8 cellular contexts compared by ENCODE assay signal in the genomic region with DNA sequence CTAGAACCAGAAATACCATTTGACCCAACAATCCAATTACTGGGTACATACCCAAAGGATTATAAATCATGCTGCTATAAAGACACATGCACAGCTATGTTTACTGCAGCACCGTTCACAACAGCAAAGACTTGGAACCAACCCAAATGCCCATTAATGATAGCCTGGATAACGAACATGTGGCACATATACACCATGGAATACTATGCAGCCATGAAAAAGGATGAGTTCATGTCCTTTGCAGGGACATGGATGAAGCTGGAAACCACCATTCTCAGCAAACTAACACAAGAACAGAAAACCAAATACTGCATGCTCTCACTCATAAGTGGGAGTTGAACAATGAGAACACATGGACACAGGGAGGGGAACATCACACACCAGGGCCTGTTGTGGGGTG. TPM values are rescaled to one million over a fixed set of nuclear protein-coding genes. Genes with fewer than 3 reads are reported as not detected.
A peak's percentile ranks its signal among the peaks of the same experiment; 100 is the strongest.
DNase-seq lines count a peak whose midpoint lies in the region; ATAC-seq, FAIRE-seq and TF ChIP-seq lines count a peak whose summit lies in the region.
"Not testable (repeated sequence)": the region's sequence is repeated elsewhere in the genome, so short reads cannot be mapped to it uniquely, and the experiment has no call there.
"Had no signal": no experiment of that assay in that cellular context is flagged by ENCODE, and none has a peak within 500 bp of the region (broad histone marks: within the 10 kb centered on the region; RNA-seq: fewer than 3 reads in every experiment).

No MANE protein-coding gene starts in this region.

- BruUV-seq in K562 (replicated peaks; lab: Mats Ljungman, UMichigan): not testable (repeated sequence)

- not testable (repeated sequence) for FAIRE-seq in K562 (lab: Jason Lieb, UNC)

- not testable (repeated sequence) for DNase-seq in CD8-positive, alpha-beta memory T cell; activated CD4-positive, alpha-beta T cell treated with anti-CD3 and anti-CD28 coated beads, Interleukin-2, amount 10 ng/mL, durations not matched to agents 24 days and 14 days; activated CD8-positive, alpha-beta T cell treated with anti-CD3 and anti-CD28 coated beads for 36 hours; activated naive CD4-positive, alpha-beta T cell treated with anti-CD3 and anti-CD28 coated beads, Interleukin-2, amount 10 ng/mL, durations not matched to agents 7 days and 5 days; K562 (ENCODE audit: extremely low read depth in 1 of 4, low spot score in 3 of 4); naive thymus-derived CD8-positive, alpha-beta T cell

- not testable (repeated sequence) for H3K4me2 ChIP-seq in K562 (ENCODE audit: insufficient read depth, low read length)

- peaks cover 12% of the 10 kb centered on the region for H3K4me1 ChIP-seq in CD8-positive, alpha-beta memory T cell (ENCODE audit: insufficient read depth, low read length)
- not testable (repeated sequence) for H3K4me1 ChIP-seq in K562 (replicated peaks in 1 of 2; ENCODE audit: control insufficient read depth in 2 of 2, insufficient read depth in 2 of 2, low read length in 2 of 2)

- not testable (repeated sequence) for TF ChIP-seq RAD21 in K562 (CRISPR knock-in tag; conservative IDR thresholded peaks at IDR 0.05 in 1 of 2, IDR thresholded peaks at IDR 0.05 in 1 of 2)

- POLR2A ChIA-PET in CD8-positive, alpha-beta memory T cell (lab: Charles Lee): interaction anchor here (0.7 kb wide), 3 partner anchors 14 to 22 kb away, joined by 3 to 4 read pairs (median 3); partner anchors contain the start of gene B2M
- POLR2A ChIA-PET in activated CD8-positive, alpha-beta T cell treated with anti-CD3 and anti-CD28 coated beads for 36 hours (lab: Charles Lee): interaction anchor here (1.1 to 39.8 kb wide), 3 partner anchors 11 to 32 kb away, joined by 4 to 1862 read pairs (median 8); partner anchors contain the start of genes B2M, PATL2, SPG11 and TRIM69
- POLR2A ChIA-PET in K562 (lab: Yijun Ruan, JAX): not testable (repeated sequence)
- POLR2A ChIA-PET in naive thymus-derived CD8-positive, alpha-beta T cell (lab: Charles Lee): interaction anchor here (1.5 to 21.9 kb wide), 4 partner anchors 9 to 24 kb away, joined by 5 to 707 read pairs (median 312); partner anchors contain the start of genes B2M, PATL2 and SPG11

- H3K9me3 Mint-ChIP-seq in CD8-positive, alpha-beta memory T cell: peaks cover 6 to 46% (median 44%) of the 10 kb centered on the region in 5 donors
- H3K9me3 Mint-ChIP-seq in activated CD4-positive, alpha-beta T cell treated with anti-CD3 and anti-CD28 coated beads, Interleukin-2, amount 10 ng/mL, durations not matched to agents 24 days and 14 days: peaks cover 35% of the 10 kb centered on the region
- H3K9me3 Mint-ChIP-seq in activated CD8-positive, alpha-beta T cell treated with anti-CD3 and anti-CD28 coated beads for 36 hours: peaks cover 27% of the 10 kb centered on the region
- H3K9me3 Mint-ChIP-seq in activated naive CD4-positive, alpha-beta T cell treated with anti-CD3 and anti-CD28 coated beads, Interleukin-2, amount 10 ng/mL, durations not matched to agents 7 days and 5 days: peaks cover 45% of the 10 kb centered on the region
- H3K9me3 Mint-ChIP-seq in naive thymus-derived CD8-positive, alpha-beta T cell: peaks cover 3 to 48% (median 27%) of the 10 kb centered on the region in 9 donors

- WGBS in K562 (ENCODE audit: insufficient coverage, low coverage, missing lambda C conversion rate): 3% methylated on average over 2 of the region's 2 CpGs

- not testable (repeated sequence) for H3K9ac ChIP-seq in K562 (ENCODE audit: insufficient read depth in 1 of 2, low read depth in 2 of 2, low read length in 2 of 2)

- H3K4me3 ChIP-seq in CD8-positive, alpha-beta memory T cell (ENCODE audit: low read length); K562: not testable (repeated sequence)

- H3K36me3 ChIP-seq in CD8-positive, alpha-beta memory T cell (ENCODE audit: insufficient read depth, low read length); K562 (ENCODE audit: control insufficient read depth, insufficient read depth, low read length): not testable (repeated sequence)

- H3K4me3 Mint-ChIP-seq in CD8-positive, alpha-beta memory T cell: peak overlapping the region in 3 of 7 donors; percentile 17 to 52 (median 44)
- peak overlapping the region; percentile 28 for H3K4me3 Mint-ChIP-seq in activated CD4-positive, alpha-beta T cell treated with anti-CD3 and anti-CD28 coated beads, Interleukin-2, amount 10 ng/mL, durations not matched to agents 24 days and 14 days
- not testable (repeated sequence) for H3K4me3 Mint-ChIP-seq in activated CD8-positive, alpha-beta T cell treated with anti-CD3 and anti-CD28 coated beads for 36 hours; activated naive CD4-positive, alpha-beta T cell treated with anti-CD3 and anti-CD28 coated beads, Interleukin-2, amount 10 ng/mL, durations not matched to agents 7 days and 5 days
- peak overlapping the region in 5 of 10 donors; percentile 5 to 40 (median 24) for H3K4me3 Mint-ChIP-seq in naive thymus-derived CD8-positive, alpha-beta T cell

- not testable (repeated sequence) for H3K9me3 ChIP-seq in CD8-positive, alpha-beta memory T cell (ENCODE audit: low read length); K562 (replicated peaks; ENCODE audit: control insufficient read depth, insufficient read depth, low read depth, low read length)

- TF ChIP-seq POLR2A in K562 (conservative IDR thresholded peaks at IDR 0.05): not testable (repeated sequence)

- not testable (repeated sequence) for TF ChIP-seq CTCF in activated CD8-positive, alpha-beta T cell treated with anti-CD3 and anti-CD28 coated beads for 36 hours (IDR thresholded peaks at IDR 0.05); K562 (IDR thresholded peaks at IDR 0.05 in 2 of 3, conservative IDR thresholded peaks at IDR 0.05 in 1 of 3; ENCODE audit: insufficient read depth in 2 of 3, low read depth in 1 of 3, low read length in 3 of 3)

- H3K4me1 Mint-ChIP-seq in CD8-positive, alpha-beta memory T cell: peaks cover 47 to 77% (median 61%) of the 10 kb centered on the region in 3 donors
- peaks cover 30% of the 10 kb centered on the region for H3K4me1 Mint-ChIP-seq in activated CD4-positive, alpha-beta T cell treated with anti-CD3 and anti-CD28 coated beads, Interleukin-2, amount 10 ng/mL, durations not matched to agents 24 days and 14 days
- peaks cover 44% of the 10 kb centered on the region for H3K4me1 Mint-ChIP-seq in activated CD8-positive, alpha-beta T cell treated with anti-CD3 and anti-CD28 coated beads for 36 hours (ENCODE audit: low read depth)
- peaks cover 56% of the 10 kb centered on the region for H3K4me1 Mint-ChIP-seq in activated naive CD4-positive, alpha-beta T cell treated with anti-CD3 and anti-CD28 coated beads, Interleukin-2, amount 10 ng/mL, durations not matched to agents 7 days and 5 days
- peaks cover 18 to 69% (median 59%) of the 10 kb centered on the region in 4 donors for H3K4me1 Mint-ChIP-seq in naive thymus-derived CD8-positive, alpha-beta T cell

- H2AFZ ChIP-seq in K562 (ENCODE audit: low read depth, low read length): not testable (repeated sequence)

- CTCF ChIA-PET in CD8-positive, alpha-beta memory T cell (lab: Charles Lee): interaction anchor here (1.8 to 5.4 kb wide), 4 partner anchors 12 to 25 kb away, joined by 7 to 26 read pairs (median 8); partner anchors contain the start of genes B2M and PATL2
- CTCF ChIA-PET in activated CD8-positive, alpha-beta T cell treated with anti-CD3 and anti-CD28 coated beads for 36 hours (lab: Charles Lee): interaction anchor here (0.8 kb wide), 1 partner anchor 22 kb away, joined by 3 read pairs; the partner anchor contains the start of genes B2M and PATL2
- CTCF ChIA-PET in activated naive CD4-positive, alpha-beta T cell treated with anti-CD3 and anti-CD28 coated beads, Interleukin-2, amount 10 ng/mL, durations not matched to agents 7 days and 5 days (lab: Charles Lee): interaction anchor here (1.6 to 1.9 kb wide), 2 partner anchors 9 to 17 kb away, joined by 3 to 4 read pairs; no protein-coding TSS in a partner anchor
- CTCF ChIA-PET in K562 (lab: Yijun Ruan, JAX; ENCODE audit: low intra/inter-chr PET ratio): not testable (repeated sequence)

- H3K27me3 ChIP-seq in CD8-positive, alpha-beta memory T cell (ENCODE audit: insufficient read depth, low read length, poor library complexity, severe bottlenecking); K562 (ENCODE audit: control insufficient read depth in 2 of 2, insufficient read depth in 2 of 2, low read length in 2 of 2): not testable (repeated sequence)

- H3K36me3 Mint-ChIP-seq in CD8-positive, alpha-beta memory T cell: peaks cover 13 to 39% (median 32%) of the 10 kb centered on the region in 3 donors
- peaks cover 33% of the 10 kb centered on the region for H3K36me3 Mint-ChIP-seq in activated CD4-positive, alpha-beta T cell treated with anti-CD3 and anti-CD28 coated beads, Interleukin-2, amount 10 ng/mL, durations not matched to agents 24 days and 14 days (ENCODE audit: low read depth)
- peaks cover 20% of the 10 kb centered on the region for H3K36me3 Mint-ChIP-seq in activated CD8-positive, alpha-beta T cell treated with anti-CD3 and anti-CD28 coated beads for 36 hours (ENCODE audit: low read depth)
- H3K36me3 Mint-ChIP-seq in activated naive CD4-positive, alpha-beta T cell treated with anti-CD3 and anti-CD28 coated beads, Interleukin-2, amount 10 ng/mL, durations not matched to agents 7 days and 5 days: peaks cover 46% of the 10 kb centered on the region
- peaks cover 5 to 43% (median 25%) of the 10 kb centered on the region in 3 donors for H3K36me3 Mint-ChIP-seq in naive thymus-derived CD8-positive, alpha-beta T cell

- ATAC-seq in activated CD8-positive, alpha-beta T cell treated with anti-CD3 and anti-CD28 coated beads for 36 hours; K562; naive thymus-derived CD8-positive, alpha-beta T cell: not testable (repeated sequence)

- TF ChIP-seq EP300 in K562 (IDR thresholded peaks at IDR 0.05; ENCODE audit: low read length): not testable (repeated sequence)

- peak overlapping the region in 6 of 8 donors; percentile 9 to 84 (median 46) for H3K27ac Mint-ChIP-seq in CD8-positive, alpha-beta memory T cell
- H3K27ac Mint-ChIP-seq in activated CD4-positive, alpha-beta T cell treated with anti-CD3 and anti-CD28 coated beads, Interleukin-2, amount 10 ng/mL, durations not matched to agents 24 days and 14 days: peak overlapping the region; percentile 15
- peak overlapping the region; percentile 27 for H3K27ac Mint-ChIP-seq in activated CD8-positive, alpha-beta T cell treated with anti-CD3 and anti-CD28 coated beads for 36 hours
- peak overlapping the region; percentile 24 for H3K27ac Mint-ChIP-seq in activated naive CD4-positive, alpha-beta T cell treated with anti-CD3 and anti-CD28 coated beads, Interleukin-2, amount 10 ng/mL, durations not matched to agents 7 days and 5 days
- peak overlapping the region in 7 of 10 donors; percentile 2 to 99 (median 66) for H3K27ac Mint-ChIP-seq in naive thymus-derived CD8-positive, alpha-beta T cell

- not testable (repeated sequence) for H4K20me1 ChIP-seq in K562 (replicated peaks; ENCODE audit: control insufficient read depth, insufficient read depth, low read length)

- H3K79me2 ChIP-seq in K562 (ENCODE audit: control insufficient read depth, insufficient read depth, low read length): not testable (repeated sequence)

- not testable (repeated sequence) for H3K27me3 Mint-ChIP-seq in CD8-positive, alpha-beta memory T cell; activated CD4-positive, alpha-beta T cell treated with anti-CD3 and anti-CD28 coated beads, Interleukin-2, amount 10 ng/mL, durations not matched to agents 24 days and 14 days; activated CD8-positive, alpha-beta T cell treated with anti-CD3 and anti-CD28 coated beads for 36 hours; activated naive CD4-positive, alpha-beta T cell treated with anti-CD3 and anti-CD28 coated beads, Interleukin-2, amount 10 ng/mL, durations not matched to agents 7 days and 5 days; naive thymus-derived CD8-positive, alpha-beta T cell

- in situ Hi-C loops in K562 (cut with MboI): not testable (repeated sequence)

- not testable (repeated sequence) for H3K27ac ChIP-seq in CD8-positive, alpha-beta memory T cell (ENCODE audit: low read depth, low read length); K562 (ENCODE audit: extremely low read depth, low read depth, low read length)

- H3K9me1 ChIP-seq in K562 (ENCODE audit: control insufficient read depth, insufficient read depth, low read length): not testable (repeated sequence)

- intact Hi-C loops in activated CD4-positive, alpha-beta T cell treated with anti-CD3 and anti-CD28 coated beads, Interleukin-2, amount 10 ng/mL, durations not matched to agents 24 days and 14 days (cut with micrococcal nuclease); activated CD8-positive, alpha-beta T cell treated with anti-CD3 and anti-CD28 coated beads for 36 hours (cut with micrococcal nuclease); K562 (cut with micrococcal nuclease): not testable (repeated sequence)

RNA-seq across cellular contexts. Expression of gene PATL2, which starts 21.8 kb away (rescaled TPM):
- 1 to 10 TPM; 7.7 to 9.1 TPM for total RNA-seq in CD8-positive, alpha-beta memory T cell
- polyA plus RNA-seq in CD8-positive, alpha-beta memory T cell: 19.8 TPM
- total RNA-seq in activated CD4-positive, alpha-beta T cell treated with anti-CD3 and anti-CD28 coated beads, Interleukin-2, amount 10 ng/mL, durations not matched to agents 24 days and 14 days: 10.9 and 13.5 TPM in 2 replicates
- total RNA-seq in activated CD8-positive, alpha-beta T cell treated with anti-CD3 and anti-CD28 coated beads for 36 hours: 10 to 100 TPM; 16.1 to 17.8 TPM
- total RNA-seq in K562 (2011; cell fraction: chromatin; rRNA removed; ENCODE audit: low replicate concordance): 4.1 and 4.5 TPM in 2 replicates
- total RNA-seq in K562 (2011; cell fraction: nucleolus; rRNA removed): 2.2 and 2.5 TPM in 2 replicates
- total RNA-seq in K562 (2011; cell fraction: nucleoplasm; rRNA removed): 2.1 and 3.6 TPM in 2 replicates
- total RNA-seq in K562 (2014; rRNA removed): 0.20 and 1.1 TPM in 2 replicates
- total RNA-seq in K562 (2014; rRNA removed; fragmentation: Illumina TruSeq; extraction: Trizol): 0.41 and 0.69 TPM in 2 replicates
- 0.98 and 1.2 TPM in 2 replicates for total RNA-seq in K562 (2015; rRNA removed; fragmentation: Illumina TruSeq; extraction: Trizol)
- total RNA-seq in K562 (2021): 0.60 and 0.86 TPM in 2 replicates
- polyA plus RNA-seq in K562 (2011; rRNA removed): 0.68 and 1.7 TPM in 2 replicates
- polyA plus RNA-seq in K562 (2011; cell fraction: cytosol; rRNA removed): 0.30 and 1.1 TPM in 2 replicates
- 7.3 and 7.5 TPM in 2 replicates for polyA plus RNA-seq in K562 (2011; cell fraction: nucleus; rRNA removed)
- 0.92 and 3.6 TPM in 2 replicates for polyA plus RNA-seq in K562 (2012)
- polyA plus RNA-seq in K562 (2014; fragmentation: Illumina TruSeq; extraction: Trizol): 0.91 and 1.2 TPM in 2 replicates
- under 1 TPM; 0.77 to 0.89 TPM for polyA plus RNA-seq in K562 (2014; fragmentation: Nextera tagmentation; extraction: Ambion mirVana)
- 0.42 and 0.55 TPM in 2 replicates for polyA plus RNA-seq in K562 (2014; rRNA removed)
- 0.14 and 1.5 TPM in 2 replicates for polyA minus RNA-seq in K562 (2011; rRNA and poly(A)+ RNA removed)
- not detected in 2 replicates for polyA minus RNA-seq in K562 (2011; cell fraction: cytosol; rRNA and poly(A)+ RNA removed)
- polyA minus RNA-seq in K562 (2011; cell fraction: nucleus; rRNA and poly(A)+ RNA removed): 1.1 and 2.1 TPM in 2 replicates
- 10 to 100 TPM; 69.4 to 69.9 TPM for total RNA-seq in naive thymus-derived CD8-positive, alpha-beta T cell
- 10 to 100 TPM in 2 of 3 donors, 1 to 10 TPM in 1; 7.2 to 21.8 (median 12.4) TPM for polyA plus RNA-seq in naive thymus-derived CD8-positive, alpha-beta T cell
- total RNA-seq: G401, IMR-90 had no signal

RNA-seq across cellular contexts. Expression of gene B2M, which starts 22.0 kb away (rescaled TPM):
- total RNA-seq in CD8-positive, alpha-beta memory T cell: 1,000 to 10,000 TPM; 4,597 to 4,837 TPM
- polyA plus RNA-seq in CD8-positive, alpha-beta memory T cell: 38,920 TPM
- 4,380 and 4,481 TPM in 2 replicates for total RNA-seq in activated CD4-positive, alpha-beta T cell treated with anti-CD3 and anti-CD28 coated beads, Interleukin-2, amount 10 ng/mL, durations not matched to agents 24 days and 14 days
- total RNA-seq in activated CD8-positive, alpha-beta T cell treated with anti-CD3 and anti-CD28 coated beads for 36 hours: 1,000 to 10,000 TPM; 4,476 to 4,587 TPM
- 410 and 624 TPM in 2 replicates for total RNA-seq in K562 (2011; cell fraction: chromatin; rRNA removed; ENCODE audit: low replicate concordance)
- total RNA-seq in K562 (2011; cell fraction: nucleolus; rRNA removed): 454 and 493 TPM in 2 replicates
- 734 and 781 TPM in 2 replicates for total RNA-seq in K562 (2011; cell fraction: nucleoplasm; rRNA removed)
- total RNA-seq in K562 (2014; rRNA removed): 508 and 518 TPM in 2 replicates
- total RNA-seq in K562 (2014; rRNA removed; fragmentation: Illumina TruSeq; extraction: Trizol): 872 and 963 TPM in 2 replicates
- total RNA-seq in K562 (2015; rRNA removed; fragmentation: Illumina TruSeq; extraction: Trizol): 938 and 983 TPM in 2 replicates
- 460 and 518 TPM in 2 replicates for total RNA-seq in K562 (2021)
- 1,201 and 1,654 TPM in 2 replicates for polyA plus RNA-seq in K562 (2011; rRNA removed)
- 1,148 and 3,009 TPM in 2 replicates for polyA plus RNA-seq in K562 (2011; cell fraction: cytosol; rRNA removed)
- 172 and 337 TPM in 2 replicates for polyA plus RNA-seq in K562 (2011; cell fraction: nucleus; rRNA removed)
- 946 and 1,158 TPM in 2 replicates for polyA plus RNA-seq in K562 (2012)
- polyA plus RNA-seq in K562 (2014; fragmentation: Illumina TruSeq; extraction: Trizol): 1,667 and 1,763 TPM in 2 replicates
- 1,000 to 10,000 TPM; 2,823 to 3,138 TPM for polyA plus RNA-seq in K562 (2014; fragmentation: Nextera tagmentation; extraction: Ambion mirVana)
- 981 and 1,032 TPM in 2 replicates for polyA plus RNA-seq in K562 (2014; rRNA removed)
- polyA minus RNA-seq in K562 (2011; rRNA and poly(A)+ RNA removed): 659 and 661 TPM in 2 replicates
- 257 and 286 TPM in 2 replicates for polyA minus RNA-seq in K562 (2011; cell fraction: cytosol; rRNA and poly(A)+ RNA removed)
- 69.7 and 112 TPM in 2 replicates for polyA minus RNA-seq in K562 (2011; cell fraction: nucleus; rRNA and poly(A)+ RNA removed)
- 1,000 to 10,000 TPM; 6,403 to 7,046 TPM for total RNA-seq in naive thymus-derived CD8-positive, alpha-beta T cell
- over 10,000 TPM; 25,152 to 39,550 (median 31,716) TPM for polyA plus RNA-seq in naive thymus-derived CD8-positive, alpha-beta T cell

RNA-seq across cellular contexts. Expression of gene SPG11, which starts 25.9 kb away (rescaled TPM):
- total RNA-seq in CD8-positive, alpha-beta memory T cell: 10 to 100 TPM; 60.8 to 62.1 TPM
- polyA plus RNA-seq in CD8-positive, alpha-beta memory T cell: 32.0 TPM
- total RNA-seq in activated CD4-positive, alpha-beta T cell treated with anti-CD3 and anti-CD28 coated beads, Interleukin-2, amount 10 ng/mL, durations not matched to agents 24 days and 14 days: 67.2 and 68.0 TPM in 2 replicates
- total RNA-seq in activated CD8-positive, alpha-beta T cell treated with anti-CD3 and anti-CD28 coated beads for 36 hours: 10 to 100 TPM; 68.6 to 71.5 TPM
- 195 and 371 TPM in 2 replicates for total RNA-seq in K562 (2011; cell fraction: chromatin; rRNA removed; ENCODE audit: low replicate concordance)
- 116 and 148 TPM in 2 replicates for total RNA-seq in K562 (2011; cell fraction: nucleolus; rRNA removed)
- 167 and 188 TPM in 2 replicates for total RNA-seq in K562 (2011; cell fraction: nucleoplasm; rRNA removed)
- total RNA-seq in K562 (2014; rRNA removed) (31.3 and 47.4 TPM in 2 replicates), K562 (2014; rRNA removed; fragmentation: Illumina TruSeq; extraction: Trizol) (57.9 and 64.1 TPM in 2 replicates), K562 (2015; rRNA removed; fragmentation: Illumina TruSeq; extraction: Trizol) (49.6 and 55.1 TPM in 2 replicates), K562 (2021) (50.9 and 51.2 TPM in 2 replicates)
- polyA plus RNA-seq in K562 (2011; rRNA removed) (71.2 and 96.5 TPM in 2 replicates), K562 (2014; fragmentation: Illumina TruSeq; extraction: Trizol) (45.6 and 48.0 TPM in 2 replicates), K562 (2014; fragmentation: Nextera tagmentation; extraction: Ambion mirVana) (10 to 100 TPM; 23.3 to 24.0 TPM), K562 (2014; rRNA removed) (33.9 and 34.1 TPM in 2 replicates)
- 66.0 and 70.7 TPM in 2 replicates for polyA plus RNA-seq in K562 (2011; cell fraction: cytosol; rRNA removed)
- 99.2 and 111 TPM in 2 replicates for polyA plus RNA-seq in K562 (2011; cell fraction: nucleus; rRNA removed)
- 35.2 and 70.1 TPM in 2 replicates for polyA plus RNA-seq in K562 (2012)
- polyA minus RNA-seq in K562 (2011; rRNA and poly(A)+ RNA removed): 136 and 168 TPM in 2 replicates
- polyA minus RNA-seq in K562 (2011; cell fraction: cytosol; rRNA and poly(A)+ RNA removed): 48.1 and 89.9 TPM in 2 replicates
- 77.0 and 125 TPM in 2 replicates for polyA minus RNA-seq in K562 (2011; cell fraction: nucleus; rRNA and poly(A)+ RNA removed)
- total RNA-seq in naive thymus-derived CD8-positive, alpha-beta T cell: 100 to 1,000 TPM; 133 to 138 TPM
- 10 to 100 TPM; 24.3 to 30.9 (median 29.8) TPM for polyA plus RNA-seq in naive thymus-derived CD8-positive, alpha-beta T cell

RNA-seq across cellular contexts. Expression of gene TRIM69, which starts 47.0 kb away (rescaled TPM):
- total RNA-seq in CD8-positive, alpha-beta memory T cell: 10 to 100 TPM; 70.8 to 73.8 TPM
- polyA plus RNA-seq in CD8-positive, alpha-beta memory T cell: 37.0 TPM
- total RNA-seq in activated CD4-positive, alpha-beta T cell treated with anti-CD3 and anti-CD28 coated beads, Interleukin-2, amount 10 ng/mL, durations not matched to agents 24 days and 14 days: 38.6 and 42.7 TPM in 2 replicates
- total RNA-seq in activated CD8-positive, alpha-beta T cell treated with anti-CD3 and anti-CD28 coated beads for 36 hours: 10 to 100 TPM; 59.8 to 63.5 TPM
- total RNA-seq in K562 (2011; cell fraction: chromatin; rRNA removed; ENCODE audit: low replicate concordance): 0.93 and 2.2 TPM in 2 replicates
- total RNA-seq in K562 (2011; cell fraction: nucleolus; rRNA removed): 1.0 and 1.1 TPM in 2 replicates
- total RNA-seq in K562 (2011; cell fraction: nucleoplasm; rRNA removed): 1.0 and 1.8 TPM in 2 replicates
- total RNA-seq in K562 (2014; rRNA removed): 1.5 and 1.8 TPM in 2 replicates
- 2.2 and 2.6 TPM in 2 replicates for total RNA-seq in K562 (2014; rRNA removed; fragmentation: Illumina TruSeq; extraction: Trizol)
- 4.0 and 4.3 TPM in 2 replicates for total RNA-seq in K562 (2015; rRNA removed; fragmentation: Illumina TruSeq; extraction: Trizol)
- total RNA-seq in K562 (2021): 3.2 and 4.1 TPM in 2 replicates
- polyA plus RNA-seq in K562 (2011; rRNA removed): 3.3 and 4.1 TPM in 2 replicates
- 1.2 and 2.3 TPM in 2 replicates for polyA plus RNA-seq in K562 (2011; cell fraction: cytosol; rRNA removed)
- polyA plus RNA-seq in K562 (2011; cell fraction: nucleus; rRNA removed): 1.7 and 2.2 TPM in 2 replicates
- 4.2 and 5.9 TPM in 2 replicates for polyA plus RNA-seq in K562 (2012)
- polyA plus RNA-seq in K562 (2014; fragmentation: Illumina TruSeq; extraction: Trizol): 2.6 and 3.8 TPM in 2 replicates
- 1 to 10 TPM; 1.0 to 1.6 TPM for polyA plus RNA-seq in K562 (2014; fragmentation: Nextera tagmentation; extraction: Ambion mirVana)
- 2.0 and 2.3 TPM in 2 replicates for polyA plus RNA-seq in K562 (2014; rRNA removed)
- polyA minus RNA-seq in K562 (2011; rRNA and poly(A)+ RNA removed): 3.5 and 4.3 TPM in 2 replicates
- polyA minus RNA-seq in K562 (2011; cell fraction: cytosol; rRNA and poly(A)+ RNA removed): 0.95 and 1.7 TPM in 2 replicates
- polyA minus RNA-seq in K562 (2011; cell fraction: nucleus; rRNA and poly(A)+ RNA removed): 0.67 and 1.9 TPM in 2 replicates
- total RNA-seq in naive thymus-derived CD8-positive, alpha-beta T cell: 10 to 100 TPM; 28.9 to 34.9 TPM
- polyA plus RNA-seq in naive thymus-derived CD8-positive, alpha-beta T cell: 10 to 100 TPM; 29.4 to 33.0 (median 31.6) TPM

Comparison
In these comparisons a context has a peak if more than half of its experiments do, and no peak if none do; other contexts are left out.
1. H3K27ac Mint-ChIP-seq: peak in every context shown above with its lines; median percentile 66 in naive thymus-derived CD8-positive, alpha-beta T cell; 46 in CD8-positive, alpha-beta memory T cell; 27 in activated CD8-positive, alpha-beta T cell treated with anti-CD3 and anti-CD28 coated beads for 36 hours; 24 in activated naive CD4-positive, alpha-beta T cell treated with anti-CD3 and anti-CD28 coated beads, Interleukin-2, amount 10 ng/mL, durations not matched to agents 7 days and 5 days; 15 in activated CD4-positive, alpha-beta T cell treated with anti-CD3 and anti-CD28 coated beads, Interleukin-2, amount 10 ng/mL, durations not matched to agents 24 days and 14 days.